1 cellular context compared by ENCODE assay signal in the genomic region with DNA sequence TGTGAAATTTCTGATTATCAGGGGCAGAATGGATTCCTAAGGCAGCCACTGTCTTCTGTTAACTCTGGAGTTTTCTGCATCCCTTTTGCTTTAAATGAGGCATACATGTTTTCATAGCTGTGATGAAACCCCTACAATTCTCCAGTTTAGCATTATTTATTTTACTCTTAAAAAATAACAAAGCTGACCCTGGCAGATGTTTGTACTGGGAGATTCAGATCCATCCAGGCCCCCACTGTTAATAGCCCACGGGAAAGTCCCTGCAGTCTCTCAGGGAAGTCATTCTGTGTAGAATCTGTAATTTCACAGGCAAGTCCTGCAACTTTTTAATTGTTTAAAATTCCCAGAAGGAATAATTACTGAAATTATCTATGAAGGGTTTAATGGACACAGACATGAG.
TF ChIP-seq lines count a peak whose summit lies in the region.

No MANE protein-coding gene starts in this region.

TF ChIP-seq in endothelial cell of umbilical vein, 7 proteins besides CTCF, POLR2A, EP300 and RAD21 (continued from another document):
- TF ChIP-seq EZH2 (IDR thresholded peaks at IDR 0.05; ENCODE audit: borderline replicate concordance, low read depth, low read length, severe bottlenecking) (no peak), JUN (IDR thresholded peaks at IDR 0.05; ENCODE audit: borderline replicate concordance, insufficient read depth, insufficient read length, low read depth) (no peak), GATA2 (IDR thresholded peaks at IDR 0.05; ENCODE audit: insufficient read depth, insufficient read length, low read depth, low read length) (no peak), MYC (IDR thresholded peaks at IDR 0.05; ENCODE audit: low read depth, low read length) (no peak)
